Comparison of ENCODE assay signal across 27 cellular contexts in the genomic region with DNA sequence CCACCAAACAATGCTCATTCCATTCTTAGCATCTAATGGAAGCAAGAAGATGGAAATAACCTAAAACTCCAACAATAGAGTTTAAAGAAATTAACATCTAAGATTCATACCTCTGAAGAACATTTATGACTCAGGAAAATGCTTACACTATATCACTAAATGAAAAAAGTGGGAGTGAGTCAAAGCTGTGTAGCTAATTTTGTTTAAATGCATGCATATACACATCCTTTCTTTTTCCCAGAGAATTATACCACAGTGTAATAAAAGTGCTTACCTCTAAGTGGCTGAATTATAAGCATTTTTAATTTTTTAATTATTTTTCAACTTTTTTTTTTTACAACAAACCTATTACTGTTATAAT. TPM values are rescaled to one million over a fixed set of nuclear protein-coding genes. Genes with fewer than 3 reads are reported as not detected.
DNase-seq lines count a peak whose midpoint lies in the region; ATAC-seq, FAIRE-seq and TF ChIP-seq lines count a peak whose summit lies in the region.
"Had no signal": no experiment of that assay in that cellular context is flagged by ENCODE, and none has a peak within 500 bp of the region (broad histone marks: within the 10 kb centered on the region; RNA-seq: fewer than 3 reads in every experiment).

No MANE protein-coding gene starts in this region.

- H3K36me3 Mint-ChIP-seq in stimulated activated naive B cell treated with anti-CD40 and anti-IgM and Interleukin-4, amounts not matched to agents 10 μg/mL and 1 μg/mL and 100 μg/mL, for 72 hours, result no peaks in the 10 kb centered on the region

- peaks cover 5 to 11% of the 10 kb centered on the region in 2 donors for H3K27me3 Mint-ChIP-seq in stimulated activated naive B cell treated with anti-CD40 and anti-IgM and Interleukin-4, amounts not matched to agents 10 μg/mL and 1 μg/mL and 100 μg/mL, for 72 hours
- H3K27me3 Mint-ChIP-seq: B cell had no signal

- no peak overlapping the region for H4K91ac ChIP-seq in H1 (replicated peaks; ENCODE audit: insufficient read length, low read length)

- H2AFZ ChIP-seq in SK-N-SH (ENCODE audit: low read depth), result peak overlapping the region; percentile 49; the same call in 1 of the 2 replicates
- peak overlapping the region; percentile 68; the same call in 1 of the 2 replicates for H2AFZ ChIP-seq in H1 (ENCODE audit: low read length)

- POLR2A ChIA-PET in SK-N-SH (lab: Yijun Ruan, JAX), result no interaction called here
- POLR2A ChIA-PET in H1 (lab: Charles Lee; ENCODE audit: partially characterized antibody), result interaction anchor here (0.7 kb wide), 1 partner anchor 226 kb away, joined by 3 read pairs; no protein-coding TSS in a partner anchor

- no peak overlapping the region for H3K23ac ChIP-seq in H1 (ENCODE audit: insufficient read length)

- ATAC-seq in SK-N-SH treated with all-trans-retinoic acid at 6 μM for 48 hours, result no peak
- ATAC-seq in stimulated activated naive B cell treated with anti-CD40 and anti-IgM and Interleukin-4, amounts not matched to agents 10 μg/mL and 1 μg/mL and 100 μg/mL, for 72 hours (replicated peaks), result no peak
- ATAC-seq: PC-3 had no signal

- H3K18ac ChIP-seq in H1 (ENCODE audit: extremely low read depth, low read length), result no peak overlapping the region

- no peak for FAIRE-seq in H1 (lab: Jason Lieb, UNC)
- FAIRE-seq: GM18507, HTR-8/SVneo had no signal

- peaks cover 15% of the 10 kb centered on the region for H3F3A ChIP-seq in SK-N-SH (replicated peaks; ENCODE audit: insufficient read depth)

- H4K5ac ChIP-seq in H1 (ENCODE audit: insufficient read length, low read depth, low read length), result no peak overlapping the region

- no peak overlapping the region for H2BK5ac ChIP-seq in H1 (ENCODE audit: low read depth, low read length)

- H3K79me1 ChIP-seq in H1 (ENCODE audit: low read depth, low read length), result no peaks in the 10 kb centered on the region

- H3K23me2 ChIP-seq in H1 (ENCODE audit: low read depth, low read length), result no peaks in the 10 kb centered on the region

- no peak for TF ChIP-seq RAD21 in SK-N-SH (IDR thresholded peaks at IDR 0.05; ENCODE audit: low read length)
- no peak for TF ChIP-seq RAD21 in H1 (IDR thresholded peaks at IDR 0.05 in 1 of 2, conservative IDR thresholded peaks at IDR 0.05 in 1 of 2; ENCODE audit: low read depth in 2 of 2, low read length in 2 of 2)

- no peak overlapping the region for H3K4me2 ChIP-seq in SK-N-SH
- no peak overlapping the region for H3K4me2 ChIP-seq in H1 (ENCODE audit: insufficient read depth in 1 of 2, low read depth in 2 of 2, low read length in 2 of 2)

- no peak overlapping the region for H3K4me3 Mint-ChIP-seq in stimulated activated naive B cell treated with anti-CD40 and anti-IgM and Interleukin-4, amounts not matched to agents 10 μg/mL and 1 μg/mL and 100 μg/mL, for 72 hours
- H3K4me3 Mint-ChIP-seq: B cell; CD8-positive, alpha-beta memory T cell had no signal

- no peak overlapping the region for H2AK5ac ChIP-seq in H1 (ENCODE audit: low read depth, low read length)

- H3K14ac ChIP-seq in H1 (ENCODE audit: insufficient read length), result no peak overlapping the region

- H3K27ac ChIP-seq in SK-N-SH (ENCODE audit: low read depth in 2 of 2, low read length in 1 of 2) (no peak overlapping the region), SJSA1 (peak overlapping the region; percentile 36), H1 (ENCODE audit: low read depth, low read length) (no peak overlapping the region)
- H3K27ac ChIP-seq: 22Rv1, C4-2B had no signal

- H3K56ac ChIP-seq in H1 (replicated peaks; ENCODE audit: insufficient read length, low read depth, low read length), result no peak overlapping the region

- no peak overlapping the region for H2BK20ac ChIP-seq in H1 (ENCODE audit: low read length)

- no peak overlapping the region for H3K4ac ChIP-seq in H1 (replicated peaks; ENCODE audit: insufficient read length, low read depth, low read length)

- no peak overlapping the region for H2BK120ac ChIP-seq in H1 (replicated peaks; ENCODE audit: low read depth, low read length)

- TF ChIP-seq POLR2A in H1 (IDR thresholded peaks at IDR 0.05; ENCODE audit: control extremely low read depth in 1 of 2, low read depth in 2 of 2, low read length in 2 of 2), result no peak

- TF ChIP-seq EP300 in SK-N-SH (IDR thresholded peaks at IDR 0.05; ENCODE audit: borderline replicate concordance in 1 of 2, low read depth in 1 of 2, low read length in 1 of 2) (no peak), H1 (IDR thresholded peaks at IDR 0.05; ENCODE audit: borderline replicate concordance in 1 of 2, low read depth in 2 of 2, low read length in 2 of 2) (no peak)

- H3K79me2 ChIP-seq in SK-N-SH (ENCODE audit: insufficient read depth), result no peaks in the 10 kb centered on the region
- no peaks in the 10 kb centered on the region for H3K79me2 ChIP-seq in H1 (ENCODE audit: control insufficient read depth in 1 of 2, insufficient read depth in 2 of 2, low read length in 2 of 2)

- no peak overlapping the region for H4K8ac ChIP-seq in H1 (ENCODE audit: extremely low read depth, insufficient read depth, low read length)

- H3K4me1 ChIP-seq in SK-N-SH (ENCODE audit: control insufficient read depth in 1 of 2, insufficient read depth in 2 of 2, low read depth in 1 of 2, low read length in 1 of 2), result peaks cover 3 to 6% of the 10 kb centered on the region in 2 experiments; a peak in 2 of 4 replicates
- H3K4me1 ChIP-seq in SJSA1 (replicated peaks), result peaks cover 56% of the 10 kb centered on the region
- no peaks in the 10 kb centered on the region for H3K4me1 ChIP-seq in H1 (replicated peaks in 1 of 4; ENCODE audit: control insufficient read depth in 3 of 4, insufficient read depth in 4 of 4, low read length in 3 of 4)

- CTCF ChIA-PET in SK-N-SH (lab: Yijun Ruan, JAX), result interaction anchor here (1.4 kb wide), 1 partner anchor 39 kb away, joined by 3 read pairs; no protein-coding TSS in a partner anchor
- CTCF ChIA-PET in H1 (lab: Charles Lee; ENCODE audit: partially characterized antibody), result interaction anchor here (1.1 kb wide), 1 partner anchor 163 kb away, joined by 3 read pairs; no protein-coding TSS in a partner anchor

- H3K4me3 ChIP-seq in SK-N-SH (ENCODE audit: low read depth in 2 of 2, low read length in 1 of 2), result no peak overlapping the region
- H3K4me3 ChIP-seq in SJSA1, result no peak overlapping the region
- H3K4me3 ChIP-seq in H1 (ENCODE audit: extremely low read depth in 1 of 4, insufficient read depth in 2 of 4, low read depth in 3 of 4, low read length in 4 of 4), result no peak overlapping the region
- H3K4me3 ChIP-seq: MG63 had no signal

- no peaks in the 10 kb centered on the region for H3K9me2 ChIP-seq in SK-N-SH

- H3K9ac ChIP-seq in SK-N-SH (no peak overlapping the region), H1 (replicated peaks in 1 of 4; ENCODE audit: extremely low read depth in 1 of 4, low read depth in 3 of 4, low read length in 3 of 4) (no peak overlapping the region)

- TF ChIP-seq CTCF in SK-N-SH (IDR thresholded peaks at IDR 0.05) (no peak), H1 (IDR thresholded peaks at IDR 0.05; ENCODE audit: control extremely low read depth in 1 of 3, insufficient read depth in 1 of 3, low read depth in 1 of 3, low read length in 3 of 3) (no peak)

- no peak overlapping the region for H2BK12ac ChIP-seq in H1 (ENCODE audit: low read depth, low read length)

- peaks cover 6 to 15% of the 10 kb centered on the region in 2 donors for H3K9me3 Mint-ChIP-seq in stimulated activated naive B cell treated with anti-CD40 and anti-IgM and Interleukin-4, amounts not matched to agents 10 μg/mL and 1 μg/mL and 100 μg/mL, for 72 hours

- H2BK15ac ChIP-seq in H1 (ENCODE audit: low read length), result no peak overlapping the region

- no peaks in the 10 kb centered on the region for H4K20me1 ChIP-seq in SK-N-SH (ENCODE audit: insufficient read depth)
- no peaks in the 10 kb centered on the region for H4K20me1 ChIP-seq in H1 (replicated peaks in 1 of 2; ENCODE audit: control insufficient read depth in 1 of 2, insufficient read depth in 2 of 2, low read length in 2 of 2)

- H3K27ac Mint-ChIP-seq in stimulated activated naive B cell treated with anti-CD40 and anti-IgM and Interleukin-4, amounts not matched to agents 10 μg/mL and 1 μg/mL and 100 μg/mL, for 72 hours, result no peak overlapping the region
- H3K27ac Mint-ChIP-seq: B cell; CD8-positive, alpha-beta memory T cell had no signal

- no peaks in the 10 kb centered on the region for H3K36me3 ChIP-seq in SK-N-SH (replicated peaks in 1 of 2; ENCODE audit: control insufficient read depth in 1 of 2, insufficient read depth in 2 of 2, low read length in 1 of 2)
- H3K36me3 ChIP-seq in SJSA1, result peaks cover 18% of the 10 kb centered on the region; the same call in 1 of the 2 replicates
- no peaks in the 10 kb centered on the region for H3K36me3 ChIP-seq in H1 (ENCODE audit: control insufficient read depth in 2 of 4, insufficient read depth in 4 of 4, low read length in 3 of 4)
- H3K36me3 ChIP-seq: MG63 had no signal

- no peaks in the 10 kb centered on the region for H3K4me1 Mint-ChIP-seq in stimulated activated naive B cell treated with anti-CD40 and anti-IgM and Interleukin-4, amounts not matched to agents 10 μg/mL and 1 μg/mL and 100 μg/mL, for 72 hours
- H3K4me1 Mint-ChIP-seq: B cell; CD8-positive, alpha-beta memory T cell had no signal

- no peaks in the 10 kb centered on the region for H3K27me3 ChIP-seq in SK-N-SH (ENCODE audit: insufficient read depth)
- no peaks in the 10 kb centered on the region for H3K27me3 ChIP-seq in SJSA1 (replicated peaks)
- H3K27me3 ChIP-seq in H1 (replicated peaks in 1 of 4; ENCODE audit: control insufficient read depth in 3 of 4, extremely low read depth in 1 of 4, insufficient read depth in 3 of 4, low read length in 3 of 4), result no peaks in the 10 kb centered on the region; a peak in 1 of 7 replicates
- H3K27me3 ChIP-seq: MG63 had no signal

- H3K9me3 ChIP-seq in SK-N-SH (peaks cover 5% of the 10 kb centered on the region; the same call in 1 of the 2 replicates), SJSA1 (replicated peaks) (peaks cover 3% of the 10 kb centered on the region), H1 (ENCODE audit: insufficient read depth in 2 of 2, low read depth in 1 of 2, low read length in 1 of 2) (0 out of 4 replicates have a peak, but pooled peaks cover 0 to 3% of the 10 kb centered on the region in 2 experiments)

- DNase-seq in SK-N-SH (no peak), SJSA1 (ENCODE audit: low read depth in 1 of 2, low spot score in 2 of 2) (no peak), H1 (ENCODE audit: low read depth in 1 of 2, low spot score in 2 of 2) (no peak), ureter (ENCODE audit: low spot score) (no peak), activated gamma-delta T cell treated with Interleukin-2 at 50 U/mL for 16 hours (no peak), RKO (ENCODE audit: low spot score) (no peak)
- no peak for DNase-seq in stimulated activated naive B cell treated with anti-CD40 and anti-IgM and Interleukin-4, amounts not matched to agents 10 μg/mL and 1 μg/mL and 100 μg/mL, for 72 hours
- DNase-seq: CD8-positive, alpha-beta memory T cell; DMS153; DND-41; KG1; MG63; NCI-H1417; NCI-H1694; NCI-H2029 treated with DMSO at 0.1 percent for 48 hours; NCI-H446 treated with DMSO at 0.1 percent for 48 hours; NCI-H526; NCI-H82; NK-92 treated with Interleukin-12 subunit alpha and Interleukin-12 subunit beta, amount 100 ng/mL, for 24 hours; PC-3; Right ventricle myocardium superior had no signal

RNA-seq across cellular contexts. Expression of a gene that starts 44.3 kb away (rescaled TPM):
- polyA plus RNA-seq in SK-N-SH (2012; rRNA removed) (25.8 and 30.0 TPM in 2 replicates), H1 (2011; rRNA removed) (12.5 and 15.2 TPM in 2 replicates)
- 27.8 and 31.4 TPM in 2 replicates for polyA plus RNA-seq in SK-N-SH (2012; cell fraction: cytosol; rRNA removed)
- 20.5 and 20.6 TPM in 2 replicates for polyA plus RNA-seq in SK-N-SH (2012; cell fraction: nucleus; rRNA removed)
- 37.1 and 38.7 TPM in 2 replicates for total RNA-seq in SJSA1 (2014; rRNA removed; shearing (Covaris generic))
- 15.8 and 16.7 TPM in 2 replicates for total RNA-seq in H1 (2021; fragmentation: NEBNext Ultra II Directional; extraction: Animal tissue kit (Norgen Biotek cat#: 25700))
- 11.0 TPM for polyA plus RNA-seq in H1 (2011; cell fraction: cytosol; rRNA removed)
- 8.6 TPM for polyA plus RNA-seq in H1 (2011; cell fraction: nucleus; rRNA removed)
- polyA plus RNA-seq in H1 (2012, experiment 1 of 2), result 10.1 to 13.5 TPM (median 11.7 TPM) in 4 replicates
- 14.4 TPM for polyA plus RNA-seq in H1 (2012, experiment 2 of 2)
- 8.1 TPM for polyA plus RNA-seq in H1 (2013, experiment 1 of 2)
- polyA plus RNA-seq in H1 (2013, experiment 2 of 2), result 8.7 TPM
- 1.5 and 2.8 TPM in 2 replicates for polyA minus RNA-seq in H1 (2011; rRNA and poly(A)+ RNA removed)
- 7.0 TPM for polyA minus RNA-seq in H1 (2011; cell fraction: cytosol; rRNA and poly(A)+ RNA removed)
- 10.2 TPM for polyA minus RNA-seq in H1 (2011; cell fraction: nucleus; rRNA and poly(A)+ RNA removed)
- 19.4 TPM for total RNA-seq in ureter
